19 cellular contexts compared by ENCODE assay signal in the genomic region with DNA sequence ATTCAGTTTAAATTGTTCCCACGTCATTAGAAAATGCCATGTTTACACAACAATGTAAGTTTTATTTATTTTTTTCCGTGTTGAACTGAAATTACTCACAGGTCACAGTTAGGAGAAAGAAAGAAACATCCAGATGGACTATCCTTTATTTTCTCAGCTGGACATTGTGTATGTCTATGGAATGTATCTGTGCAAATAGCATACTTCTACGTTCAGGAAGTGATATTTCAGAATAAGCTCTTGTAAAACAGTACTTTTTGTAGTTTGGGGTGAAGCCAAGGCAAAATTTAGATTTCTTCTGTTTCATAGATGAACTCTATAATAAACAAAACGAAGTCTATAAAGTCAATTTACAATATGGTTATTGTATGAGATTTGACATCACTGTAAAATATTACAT.
DNase-seq lines count a peak whose midpoint lies in the region; ATAC-seq, FAIRE-seq and TF ChIP-seq lines count a peak whose summit lies in the region.
"Had no signal": no experiment of that assay in that cellular context is flagged by ENCODE, and none has a peak within 500 bp of the region (broad histone marks: within the 10 kb centered on the region; RNA-seq: fewer than 3 reads in every experiment).

No MANE protein-coding gene starts in this region.

- H3K27ac ChIP-seq in OCI-LY1 (ENCODE audit: low read depth, low read length, poor library complexity, severe bottlenecking): peak overlapping the region; percentile 11
- H3K27ac ChIP-seq: RWPE1, skin epidermis had no signal

- no peak overlapping the region for H3K4me3 ChIP-seq in OCI-LY1 (ENCODE audit: low read depth, low read length, poor library complexity, severe bottlenecking)
- H3K4me3 ChIP-seq: K562, skin epidermis had no signal

- no peaks in the 10 kb centered on the region for H4K20me1 ChIP-seq in OCI-LY1 (ENCODE audit: insufficient read depth, low read length)

- H3K79me2 ChIP-seq in OCI-LY1 (ENCODE audit: insufficient read depth, low read length): no peaks in the 10 kb centered on the region

- ATAC-seq in HG03196 (IDR thresholded peaks at IDR 0.05; ENCODE audit: unreplicated experiment): no peak
- ATAC-seq: activated naive CD4-positive, alpha-beta T cell treated with anti-CD3 and anti-CD28 coated beads, Interleukin-2, amount 50 U/mL, for 72 hours; K562 had no signal

- H3K36me3 Mint-ChIP-seq in progenitor cell of endocrine pancreas (ENCODE audit: insufficient read depth): no peaks in the 10 kb centered on the region
- H3K36me3 Mint-ChIP-seq: activated naive CD4-positive, alpha-beta T cell treated with anti-CD3 and anti-CD28 coated beads, Interleukin-2, amount 50 U/mL, for 72 hours; CD4-positive, alpha-beta memory T cell had no signal

- H2AFZ ChIP-seq in OCI-LY1 (ENCODE audit: low read length): no peak overlapping the region

- H3K4me1 ChIP-seq in OCI-LY1 (ENCODE audit: insufficient read depth, low read length, severe bottlenecking): peaks cover 48% of the 10 kb centered on the region

- TF ChIP-seq CTCF in OCI-LY1 (IDR thresholded peaks at IDR 0.05; ENCODE audit: low read length) (no peak), progenitor cell of endocrine pancreas (IDR thresholded peaks at IDR 0.05; ENCODE audit: unreplicated experiment) (no peak)

- no peak overlapping the region for H3K27ac Mint-ChIP-seq in progenitor cell of endocrine pancreas
- H3K27ac Mint-ChIP-seq: activated naive CD4-positive, alpha-beta T cell treated with anti-CD3 and anti-CD28 coated beads, Interleukin-2, amount 50 U/mL, for 72 hours; CD4-positive, alpha-beta memory T cell had no signal

- no peaks in the 10 kb centered on the region for H3K27me3 ChIP-seq in OCI-LY1 (ENCODE audit: insufficient read depth, low read length)

- H3F3A ChIP-seq in OCI-LY1 (ENCODE audit: insufficient read depth, low read length): peaks cover 2% of the 10 kb centered on the region; the same call in 1 of the 2 replicates

- no peak overlapping the region for H3K4me3 Mint-ChIP-seq in progenitor cell of endocrine pancreas (ENCODE audit: low read depth)
- H3K4me3 Mint-ChIP-seq: CD4-positive, alpha-beta memory T cell had no signal

- H3K9me2 ChIP-seq in OCI-LY1 (ENCODE audit: low read depth, low read length): no peaks in the 10 kb centered on the region

- H3K9ac ChIP-seq in OCI-LY1 (ENCODE audit: low read length): no peak overlapping the region

- TF ChIP-seq POLR2A in GM12892 (IDR thresholded peaks at IDR 0.05; ENCODE audit: low read depth, low read length): no peak

- H3K4me2 ChIP-seq in OCI-LY1 (ENCODE audit: low read length): no peak overlapping the region

- no peaks in the 10 kb centered on the region for H3K9me3 Mint-ChIP-seq in progenitor cell of endocrine pancreas (ENCODE audit: low read depth)

- FAIRE-seq in GM12892 (lab: Jason Lieb, UNC): no peak
- FAIRE-seq: bronchial epithelial cell, K562 had no signal

- H3K27me3 Mint-ChIP-seq in progenitor cell of endocrine pancreas: no peaks in the 10 kb centered on the region
- H3K27me3 Mint-ChIP-seq: CD4-positive, alpha-beta memory T cell had no signal

- no peaks in the 10 kb centered on the region for H3K9me3 ChIP-seq in OCI-LY1 (ENCODE audit: low read length)

- H3K4me1 Mint-ChIP-seq in progenitor cell of endocrine pancreas (ENCODE audit: low read depth): peaks cover 16% of the 10 kb centered on the region
- H3K4me1 Mint-ChIP-seq: CD4-positive, alpha-beta memory T cell had no signal

- DNase-seq in DMS53 treated with DMSO at 0.1 percent for 48 hours (lab: John Stamatoyannopoulos, UW; ENCODE audit: unreplicated experiment) (peak; percentile 51), dermis blood vessel endothelial cell (peak; percentile 63), lung microvascular endothelial cell (ENCODE audit: low read depth in 2 of 2) (peak; percentile 17 to 30), NCI-H1092 (lab: John Stamatoyannopoulos, UW) (no peak), GM12892 (ENCODE audit: insufficient read length) (no peak), progenitor cell of endocrine pancreas (ENCODE audit: low spot score, unreplicated experiment) (no peak)
- DNase-seq: activated CD4-positive, alpha-beta T cell treated with anti-CD3 and anti-CD28 coated beads, Interleukin-2, amount 50 U/mL, for 48 hours; activated T-cell treated with anti-CD3 and anti-CD28 coated beads, Interleukin-2, amount 50 U/mL, for 1 hour; CD4-positive, alpha-beta memory T cell; DMS79 treated with DMSO at 0.1 percent for 48 hours; NCI-H2171 treated with DMSO at 0.1 percent for 48 hours; SW 1271 had no signal

- H3K36me3 ChIP-seq in OCI-LY1 (ENCODE audit: insufficient read depth, low read length): no peaks in the 10 kb centered on the region

Comparison
In these comparisons a context has a peak if more than half of its experiments do, and no peak if none do; other contexts are left out.
1. DNase-seq: peak in DMS53 treated with DMSO at 0.1 percent for 48 hours (single experiment), dermis blood vessel endothelial cell (single experiment) and lung microvascular endothelial cell (2 of 2); none in NCI-H1092 (single experiment), GM12892 (single experiment) and progenitor cell of endocrine pancreas (single experiment).